ENCODE assay signal across 14 cellular contexts in genomic region chr7:43621729-43622448, GRCh38. TPM values are rescaled to one million over a fixed set of nuclear protein-coding genes. Genes with fewer than 3 reads are reported as not detected.
DNase-seq lines count a peak whose midpoint lies in the region; TF ChIP-seq lines count a peak whose summit lies in the region.
"Had no signal": no experiment of that assay in that cellular context is flagged by ENCODE, and none has a peak within 500 bp of the region (broad histone marks: within the 10 kb centered on the region; RNA-seq: fewer than 3 reads in every experiment).

No MANE protein-coding gene starts in this region.

- peak overlapping the region; percentile 2 for H3K27ac Mint-ChIP-seq in osteocyte (ENCODE audit: unreplicated experiment)

- CTCF ChIA-PET in RWPE1 (lab: Yijun Ruan, JAX): interaction anchor here (0.5 kb wide), 1 partner anchor 65 kb away, joined by 3 read pairs; no protein-coding TSS in a partner anchor

- peaks cover 7% of the 10 kb centered on the region for H3K4me1 Mint-ChIP-seq in osteocyte (ENCODE audit: unreplicated experiment)
- H3K4me1 Mint-ChIP-seq: neural crest cell had no signal

- peaks cover 7 to 16% of the 10 kb centered on the region in 2 donors for H3K36me3 ChIP-seq in ascending aorta
- H3K36me3 ChIP-seq: thyroid gland had no signal

- H3K4me3 Mint-ChIP-seq in osteocyte (ENCODE audit: unreplicated experiment): no peak overlapping the region
- H3K4me3 Mint-ChIP-seq: neural crest cell had no signal

- POLR2A ChIA-PET in RWPE1 (lab: Yijun Ruan, JAX; ENCODE audit: low non-redundant PET): no interaction called here

- peaks cover 9 to 33% of the 10 kb centered on the region in 2 donors for H3K4me1 ChIP-seq in ascending aorta

- H3K4me3 ChIP-seq in ascending aorta: no peak overlapping the region
- H3K4me3 ChIP-seq: heart right ventricle, thyroid gland had no signal

- H3K27me3 ChIP-seq in ascending aorta: no peaks in the 10 kb centered on the region
- H3K27me3 ChIP-seq: heart right ventricle, thyroid gland had no signal

- H3K27me3 Mint-ChIP-seq in osteocyte (ENCODE audit: unreplicated experiment): no peaks in the 10 kb centered on the region

- peaks cover 18% of the 10 kb centered on the region for H3K36me3 Mint-ChIP-seq in osteocyte (ENCODE audit: unreplicated experiment)

- H3K27ac ChIP-seq in RWPE1: peak overlapping the region; percentile 44; the same call in 1 of the 2 replicates
- H3K27ac ChIP-seq in ascending aorta: peak overlapping the region; percentile 3 to 46
- H3K27ac ChIP-seq: HL-60, thyroid gland had no signal

- no peak for TF ChIP-seq CTCF in RWPE1 (conservative IDR thresholded peaks at IDR 0.05; ENCODE audit: low read depth)
- TF ChIP-seq CTCF in ascending aorta (IDR thresholded peaks at IDR 0.05): no peak
- TF ChIP-seq CTCF in osteocyte (IDR thresholded peaks at IDR 0.05): no peak

- H3K9me3 Mint-ChIP-seq in osteocyte (ENCODE audit: unreplicated experiment): no peaks in the 10 kb centered on the region
- H3K9me3 Mint-ChIP-seq: neural crest cell had no signal

- no peaks in the 10 kb centered on the region for H3K9me3 ChIP-seq in ascending aorta
- H3K9me3 ChIP-seq: heart right ventricle, thyroid gland had no signal

- intact Hi-C loops in ascending aorta (cut with DNase I): no loop called here

- peak; percentile 42 for DNase-seq in GM03348 (ENCODE audit: low spot score)
- DNase-seq in RWPE1 (ENCODE audit: low spot score): no peak
- DNase-seq in ascending aorta (ENCODE audit: low spot score in 2 of 2): no peak
- DNase-seq in osteocyte (ENCODE audit: extremely low spot score, unreplicated experiment): no peak
- no peak for DNase-seq in NCI-H187 (lab: John Stamatoyannopoulos, UW)
- no peak for DNase-seq in DMS79 (lab: John Stamatoyannopoulos, UW)
- no peak for DNase-seq in central memory CD4-positive, alpha-beta T cell
- DNase-seq: activated CD4-positive, alpha-beta T cell treated with anti-CD3 and anti-CD28 coated beads, Interleukin-2, amount 50 U/mL, for 48 hours; heart right ventricle; left colon; small intestine; thyroid gland had no signal

RNA-seq across cellular contexts. Expression of gene STK17A, which starts 39.0 kb away (rescaled TPM):
- total RNA-seq in ascending aorta: 9.6 TPM
- total RNA-seq in osteocyte: 12.6 and 13.0 TPM in 2 replicates
